In genomic region chr16:89417352-89417751, GRCh38 we compare ENCODE assay signal across 1 cellular context.
A peak's percentile ranks its signal among the peaks of the same experiment; 100 is the strongest.
TF ChIP-seq lines count a peak whose summit lies in the region.

No MANE protein-coding gene starts in this region.

TF ChIP-seq in HepG2, 621 proteins besides CTCF, POLR2A, EP300 and RAD21 (continued from another document and continues in another):
- TF ChIP-seq HNF4A (CRISPR knock-in tag; IDR thresholded peaks at IDR 0.05) (peak; percentile 85), MTERF4 (CRISPR knock-in tag; IDR thresholded peaks at IDR 0.05) (0 out of 2 replicates have a peak, but pooled peaks have one; percentile 7), BHLHE40 (IDR thresholded peaks at IDR 0.05; ENCODE audit: low read length) (peak; percentile 89), WIZ (CRISPR knock-in tag; IDR thresholded peaks at IDR 0.05) (no peak), E2F1 (CRISPR knock-in tag; IDR thresholded peaks at IDR 0.05) (no peak), MIER2 (CRISPR knock-in tag; IDR thresholded peaks at IDR 0.05) (0 out of 2 replicates have a peak, but pooled peaks have one; percentile 22), HNRNPL (IDR thresholded peaks at IDR 0.05; ENCODE audit: low read depth, low read length) (no peak), TCF12 (IDR thresholded peaks at IDR 0.05) (no peak), TCF12 (CRISPR knock-in tag; IDR thresholded peaks at IDR 0.05) (no peak), ZFX (CRISPR knock-in tag; IDR thresholded peaks at IDR 0.05; ENCODE audit: low read depth) (peak; percentile 46; the same call in 1 of the 2 replicates), ZSCAN5A (CRISPR knock-in tag; IDR thresholded peaks at IDR 0.05; ENCODE audit: borderline replicate concordance) (0 out of 2 replicates have a peak, but pooled peaks have one; percentile 27), KMT2B (CRISPR knock-in tag; IDR thresholded peaks at IDR 0.05) (no peak), REST (IDR thresholded peaks at IDR 0.05; ENCODE audit: borderline replicate concordance in 1 of 2, low read depth in 1 of 2, low read length in 2 of 2) (no peak), SMAD1 (CRISPR knock-in tag; IDR thresholded peaks at IDR 0.05; ENCODE audit: borderline replicate concordance, low read depth) (no peak), SAP130 (CRISPR knock-in tag; IDR thresholded peaks at IDR 0.05; ENCODE audit: low read depth) (peak; percentile 95), SOX13 (IDR thresholded peaks at IDR 0.05) (no peak), SOX13 (CRISPR knock-in tag; conservative IDR thresholded peaks at IDR 0.05 in 1 of 2, IDR thresholded peaks at IDR 0.05 in 1 of 2) (peak in 1 of 2 experiments; percentile 47; a peak in 1 of 4 replicates), ZNF18 (CRISPR knock-in tag; IDR thresholded peaks at IDR 0.05; ENCODE audit: insufficient replicate concordance) (peak; percentile 59), FOXO1 (CRISPR knock-in tag; IDR thresholded peaks at IDR 0.05) (0 out of 2 replicates have a peak, but pooled peaks have one; percentile 18), ZNF770 (CRISPR knock-in tag; IDR thresholded peaks at IDR 0.05) (peak; percentile 26; the same call in 1 of the 2 replicates), MYC (CRISPR knock-in tag; IDR thresholded peaks at IDR 0.05; ENCODE audit: borderline replicate concordance) (peak; percentile 93), SP2 (CRISPR knock-in tag; IDR thresholded peaks at IDR 0.05) (no peak), REPIN1 (CRISPR knock-in tag; IDR thresholded peaks at IDR 0.05; ENCODE audit: borderline replicate concordance, low read depth) (peak; percentile 56; the same call in 1 of the 2 replicates), SIX1 (CRISPR knock-in tag; IDR thresholded peaks at IDR 0.05; ENCODE audit: borderline replicate concordance) (no peak), ELF3 (CRISPR knock-in tag; IDR thresholded peaks at IDR 0.05) (peak; percentile 44; the same call in 1 of the 2 replicates), ZNF432 (CRISPR knock-in tag; IDR thresholded peaks at IDR 0.05; ENCODE audit: borderline replicate concordance) (no peak), PLRG1 (conservative IDR thresholded peaks at IDR 0.05) (no peak), SOX5 (CRISPR knock-in tag; IDR thresholded peaks at IDR 0.05; ENCODE audit: borderline replicate concordance) (peak; percentile 25; the same call in 1 of the 2 replicates), SATB2 (CRISPR knock-in tag; IDR thresholded peaks at IDR 0.05) (no peak), TAF1 (CRISPR knock-in tag; IDR thresholded peaks at IDR 0.05) (0 out of 2 replicates have a peak, but pooled peaks have one; percentile 0), ZNF564 (CRISPR knock-in tag; IDR thresholded peaks at IDR 0.05) (no peak), THAP9 (CRISPR knock-in tag; IDR thresholded peaks at IDR 0.05; ENCODE audit: borderline replicate concordance) (peak; percentile 20; the same call in 1 of the 2 replicates), ZMYM3 (CRISPR knock-in tag; IDR thresholded peaks at IDR 0.05) (no peak), CSRNP1 (CRISPR knock-in tag; IDR thresholded peaks at IDR 0.05) (0 out of 2 replicates have a peak, but pooled peaks have one; percentile 55), ZSCAN29 (CRISPR knock-in tag; conservative IDR thresholded peaks at IDR 0.05) (0 out of 2 replicates have a peak, but pooled peaks have one; percentile 24), CCAR2 (optimal IDR thresholded peaks at IDR 0.05; ENCODE audit: low read depth, low read length) (no peak), ZNF558 (CRISPR knock-in tag; IDR thresholded peaks at IDR 0.05; ENCODE audit: borderline replicate concordance) (no peak), ZNF800 (CRISPR knock-in tag; IDR thresholded peaks at IDR 0.05) (no peak), ZNF672 (CRISPR knock-in tag; IDR thresholded peaks at IDR 0.05) (no peak), HCFC1 (IDR thresholded peaks at IDR 0.05; ENCODE audit: low read depth, low read length) (no peak), TFDP1 (CRISPR knock-in tag; IDR thresholded peaks at IDR 0.05; ENCODE audit: borderline replicate concordance) (peak; percentile 78; the same call in 1 of the 2 replicates)
